ENCODE assay signal across 16 cellular contexts in genomic region chr3:30501526-30501925, GRCh38.
DNase-seq lines count a peak whose midpoint lies in the region; ATAC-seq and TF ChIP-seq lines count a peak whose summit lies in the region.
"Had no signal": no experiment of that assay in that cellular context is flagged by ENCODE, and none has a peak within 500 bp of the region (broad histone marks: within the 10 kb centered on the region; RNA-seq: fewer than 3 reads in every experiment).

No MANE protein-coding gene starts in this region.

- H4K8ac ChIP-seq in IMR-90 (ENCODE audit: low read depth in 2 of 2, low read length in 2 of 2), result 0 out of 4 replicates have a peak overlapping the region, but pooled peaks of 1 of the 2 experiments have one; percentile 10

- H4K20me1 ChIP-seq in IMR-90 (ENCODE audit: insufficient read depth, low read length), result no peaks in the 10 kb centered on the region
- H4K20me1 ChIP-seq: BLaER1 treated with 17β-estradiol and CSF1 and Interleukin-3, amounts not matched to agents 10 nM and 100 nM had no signal

- intact Hi-C loops in IMR-90 (cut with micrococcal nuclease), result no loop called here

- peaks cover 13% of the 10 kb centered on the region for H3K36me3 Mint-ChIP-seq in stimulated activated effector memory CD8-positive, alpha-beta T cell treated with anti-CD3 and anti-CD28 coated beads, Interleukin-12 subunit alpha, Interleukin-12 subunit beta, amount 100 ng/mL, for 72 hours
- H3K36me3 Mint-ChIP-seq in T-cell, result no peaks in the 10 kb centered on the region

- H3K4me1 ChIP-seq in IMR-90 (ENCODE audit: control insufficient read depth, insufficient read depth, low read length) (peaks cover 7% of the 10 kb centered on the region; the same call in 1 of the 2 replicates), HAP-1 (no peaks in the 10 kb centered on the region)

- no peak overlapping the region for H3K4me3 ChIP-seq in IMR-90 (ENCODE audit: insufficient read depth, low read depth, low read length)
- H3K4me3 ChIP-seq in HAP-1, result no peak overlapping the region
- H3K4me3 ChIP-seq: BLaER1 treated with 17β-estradiol and CSF1 and Interleukin-3, amounts not matched to agents 10 nM and 100 nM had no signal

- no peaks in the 10 kb centered on the region for H3K9me3 Mint-ChIP-seq in stimulated activated effector memory CD8-positive, alpha-beta T cell treated with anti-CD3 and anti-CD28 coated beads, Interleukin-12 subunit alpha, Interleukin-12 subunit beta, amount 100 ng/mL, for 72 hours
- no peaks in the 10 kb centered on the region for H3K9me3 Mint-ChIP-seq in T-cell

- H3K27ac ChIP-seq in IMR-90 (ENCODE audit: insufficient read depth, low read length), result no peak overlapping the region
- peak overlapping the region; percentile 93 for H3K27ac ChIP-seq in epithelial cell of prostate
- H3K27ac ChIP-seq: BLaER1 treated with 17β-estradiol and CSF1 and Interleukin-3, amounts not matched to agents 10 nM and 100 nM; RWPE1 had no signal

- no peak overlapping the region for H3K4me3 Mint-ChIP-seq in stimulated activated effector memory CD8-positive, alpha-beta T cell treated with anti-CD3 and anti-CD28 coated beads, Interleukin-12 subunit alpha, Interleukin-12 subunit beta, amount 100 ng/mL, for 72 hours
- no peak overlapping the region for H3K4me3 Mint-ChIP-seq in T-cell

- H3K27ac Mint-ChIP-seq in stimulated activated effector memory CD8-positive, alpha-beta T cell treated with anti-CD3 and anti-CD28 coated beads, Interleukin-12 subunit alpha, Interleukin-12 subunit beta, amount 100 ng/mL, for 72 hours, result peak overlapping the region; percentile 58
- no peak overlapping the region for H3K27ac Mint-ChIP-seq in T-cell

- dilution Hi-C loops in IMR-90 (cut with HindIII; ENCODE audit: low sequenced_read_pairs, unreplicated experiment), result no loop called here

- H3K4me2 ChIP-seq in IMR-90 (ENCODE audit: low read depth, low read length), result no peak overlapping the region

- BruUV-seq in IMR-90 (replicated peaks; lab: Mats Ljungman, UMichigan), result no TSS peak

- no peak overlapping the region for H2AK9ac ChIP-seq in IMR-90 (replicated peaks; ENCODE audit: low read depth, low read length, poor library complexity)

- H2BK15ac ChIP-seq in IMR-90 (ENCODE audit: low read depth, low read length), result peak overlapping the region; percentile 40; the same call in 1 of the 3 replicates

- no peaks in the 10 kb centered on the region for H3K36me3 ChIP-seq in IMR-90 (ENCODE audit: control insufficient read depth, insufficient read depth, low read length)
- H3K36me3 ChIP-seq in HAP-1 (replicated peaks), result no peaks in the 10 kb centered on the region
- H3K36me3 ChIP-seq: BLaER1 treated with 17β-estradiol and CSF1 and Interleukin-3, amounts not matched to agents 10 nM and 100 nM had no signal

- ATAC-seq in IMR-90 (ENCODE audit: low read depth), result no peak
- no peak for ATAC-seq in stimulated activated effector memory CD8-positive, alpha-beta T cell treated with anti-CD3 and anti-CD28 coated beads, Interleukin-12 subunit alpha, Interleukin-12 subunit beta, amount 100 ng/mL, for 72 hours
- ATAC-seq in T-cell (replicated peaks in 1 of 4), result no peak

- no peak for TF ChIP-seq RAD21 in IMR-90 (IDR thresholded peaks at IDR 0.05; ENCODE audit: low read length)

- TF ChIP-seq POLR2A in IMR-90 (IDR thresholded peaks at IDR 0.05; ENCODE audit: low read depth, low read length), result no peak

- no peaks in the 10 kb centered on the region for H3K9me1 ChIP-seq in IMR-90 (ENCODE audit: insufficient read depth, low read length)

- H2BK20ac ChIP-seq in IMR-90 (ENCODE audit: low read depth, low read length), result peak overlapping the region; percentile 51

- peak overlapping the region; percentile 23; the same call in 1 of the 2 replicates for H4K91ac ChIP-seq in IMR-90 (ENCODE audit: insufficient read depth, low read depth, low read length)

- peak overlapping the region; percentile 40; the same call in 1 of the 2 replicates for H3K4ac ChIP-seq in IMR-90 (ENCODE audit: low read depth, low read length)

- no peak overlapping the region for H2BK5ac ChIP-seq in IMR-90 (ENCODE audit: low read depth, low read length, poor library complexity, severe bottlenecking)

- no peak overlapping the region for H3K9ac ChIP-seq in IMR-90 (ENCODE audit: low read depth, low read length)
- H3K9ac ChIP-seq: BLaER1 treated with 17β-estradiol and CSF1 and Interleukin-3, amounts not matched to agents 10 nM and 100 nM had no signal

- H3K4me1 Mint-ChIP-seq in stimulated activated effector memory CD8-positive, alpha-beta T cell treated with anti-CD3 and anti-CD28 coated beads, Interleukin-12 subunit alpha, Interleukin-12 subunit beta, amount 100 ng/mL, for 72 hours, result peaks cover 41% of the 10 kb centered on the region
- H3K4me1 Mint-ChIP-seq in T-cell, result peaks cover 14 to 25% (median 19%) of the 10 kb centered on the region in 3 donors

- no peak for TF ChIP-seq CTCF in IMR-90 (conservative IDR thresholded peaks at IDR 0.05; ENCODE audit: low read depth, low read length)

- in situ Hi-C loops in IMR-90 (cut with MboI; ENCODE audit: low sequenced_read_pairs) (no loop called here), HAP-1 (cut with MboI; ENCODE audit: low sequenced_read_pairs) (no loop called here)

- DNase-seq in ELR (ENCODE audit: low read depth), result peak; percentile 39
- no peak for DNase-seq in IMR-90
- DNase-seq in epithelial cell of prostate (ENCODE audit: low read depth, low spot score), result no peak
- DNase-seq in stimulated activated effector memory CD8-positive, alpha-beta T cell treated with anti-CD3 and anti-CD28 coated beads, Interleukin-12 subunit alpha, Interleukin-12 subunit beta, amount 100 ng/mL, for 72 hours (ENCODE audit: low spot score in 2 of 2), result no peak
- no peak for DNase-seq in HAP-1 (ENCODE audit: low spot score in 2 of 2)
- DNase-seq in T-cell, result no peak
- DNase-seq in NCI-H446 treated with DMSO at 0.1 percent for 48 hours (lab: John Stamatoyannopoulos, UW), result no peak
- DNase-seq: DMS153, HCEC 1CT, KBM-7, NCI-H1092, NCI-H2227 treated with DMSO at 0.1 percent for 48 hours, NCI-H526, OCI-M1 had no signal

- no peak overlapping the region for H4K5ac ChIP-seq in IMR-90 (ENCODE audit: low read depth, low read length)

- no peak overlapping the region for H3K23ac ChIP-seq in IMR-90 (ENCODE audit: low read depth, low read length)

- peak overlapping the region; percentile 33; the same call in 1 of the 2 replicates for H2AK5ac ChIP-seq in IMR-90 (ENCODE audit: low read depth, low read length)

- H3K9me3 ChIP-seq in IMR-90 (ENCODE audit: control insufficient read depth, insufficient read depth, low read length) (no peaks in the 10 kb centered on the region), HAP-1 (no peaks in the 10 kb centered on the region)

- POLR2A ChIA-PET in IMR-90 (lab: Charles Lee; ENCODE audit: unreplicated experiment), result no interaction called here
- POLR2A ChIA-PET in T-cell (lab: Charles Lee), result no interaction called here

- H3K79me1 ChIP-seq in IMR-90 (ENCODE audit: low read depth in 1 of 2, low read length in 2 of 2), result no peaks in the 10 kb centered on the region

- CTCF ChIA-PET in IMR-90 (lab: Yijun Ruan, JAX) (no interaction called here), T-cell (lab: Charles Lee) (no interaction called here)

- H3K56ac ChIP-seq in IMR-90 (ENCODE audit: extremely low read depth, insufficient read depth, low read length), result no peak overlapping the region

- no peak overlapping the region for H3K18ac ChIP-seq in IMR-90 (ENCODE audit: low read depth, low read length)

- H2AFZ ChIP-seq in IMR-90 (replicated peaks; ENCODE audit: low read length, poor library complexity), result no peak overlapping the region

- no peaks in the 10 kb centered on the region for H3K27me3 ChIP-seq in IMR-90 (ENCODE audit: control insufficient read depth, insufficient read depth, low read length)
- H3K27me3 ChIP-seq in HAP-1 (ENCODE audit: low read depth), result no peaks in the 10 kb centered on the region
- H3K27me3 ChIP-seq: BLaER1 treated with 17β-estradiol and CSF1 and Interleukin-3, amounts not matched to agents 10 nM and 100 nM had no signal

- H3K14ac ChIP-seq in IMR-90 (replicated peaks; ENCODE audit: low read depth, low read length), result 0 out of 2 replicates have a peak overlapping the region, but pooled peaks have one; percentile 47

- H2BK120ac ChIP-seq in IMR-90 (ENCODE audit: low read depth, low read length), result peak overlapping the region; percentile 61; the same call in 1 of the 2 replicates

- H3K27me3 Mint-ChIP-seq in T-cell, result no peaks in the 10 kb centered on the region

TF ChIP-seq in IMR-90, 13 proteins besides CTCF, POLR2A, EP300 and RAD21 (continues in another document):
- TF ChIP-seq BHLHE40 (IDR thresholded peaks at IDR 0.05; ENCODE audit: low read depth, low read length) (no peak), CEBPB (IDR thresholded peaks at IDR 0.05; ENCODE audit: low read depth, low read length) (no peak), FOS (IDR thresholded peaks at IDR 0.05; ENCODE audit: low read depth, low read length) (no peak), CHD1 (IDR thresholded peaks at IDR 0.05; ENCODE audit: low read depth, low read length) (no peak), MAZ (IDR thresholded peaks at IDR 0.05; ENCODE audit: borderline replicate concordance, low read depth, low read length) (no peak), ELK1 (IDR thresholded peaks at IDR 0.05; ENCODE audit: borderline replicate concordance, low read depth, low read length) (no peak), RCOR1 (IDR thresholded peaks at IDR 0.05; ENCODE audit: insufficient replicate concordance, low read length) (no peak), NFE2L2 (IDR thresholded peaks at IDR 0.05; ENCODE audit: low read depth, low read length) (no peak), SMC3 (IDR thresholded peaks at IDR 0.05; ENCODE audit: low read depth, low read length) (no peak), MXI1 (IDR thresholded peaks at IDR 0.05; ENCODE audit: borderline replicate concordance, low read depth, low read length) (no peak), MAFK (IDR thresholded peaks at IDR 0.05; ENCODE audit: low read depth, low read length) (no peak), RFX5 (IDR thresholded peaks at IDR 0.05; ENCODE audit: low read depth, low read length) (no peak)
